In genomic region chr19:31863122-31863521, GRCh38 we compare ENCODE assay signal across 19 cellular contexts.
DNase-seq lines count a peak whose midpoint lies in the region; ATAC-seq, FAIRE-seq and TF ChIP-seq lines count a peak whose summit lies in the region.
"Had no signal": no experiment of that assay in that cellular context is flagged by ENCODE, and none has a peak within 500 bp of the region (broad histone marks: within the 10 kb centered on the region; RNA-seq: fewer than 3 reads in every experiment).

No MANE protein-coding gene starts in this region.

- in situ Hi-C loops in HepG2 (cut with HindIII; ENCODE audit: extremely low pct_ligation_motif_present, low pct_unique_long_range_greater_than_20kb) = no loop called here

- peaks cover 94% of the 10 kb centered on the region for H3K9me3 ChIP-seq in HepG2 (ENCODE audit: low read length)
- H3K9me3 ChIP-seq in right lobe of liver = no peaks in the 10 kb centered on the region

- H3K27ac ChIP-seq in HepG2 (ENCODE audit: extremely low read length, insufficient read depth, low read length) = no peak overlapping the region
- no peak overlapping the region for H3K27ac ChIP-seq in right lobe of liver
- H3K27ac ChIP-seq: C4-2B had no signal

- H3K4me3 ChIP-seq in HepG2 (replicated peaks in 1 of 3; ENCODE audit: insufficient read depth in 1 of 3, low read depth in 2 of 3, low read length in 3 of 3) (no peak overlapping the region), right lobe of liver (no peak overlapping the region), choroid plexus epithelial cell (ENCODE audit: low read depth, low read length) (no peak overlapping the region)
- H3K4me3 ChIP-seq: GM12878 had no signal

- H3K4me3 Mint-ChIP-seq in WTC11 = no peak overlapping the region
- H3K4me3 Mint-ChIP-seq: CD4-positive, alpha-beta T cell; IgD-negative memory B cell had no signal

- H3K4me1 Mint-ChIP-seq in WTC11 = no peaks in the 10 kb centered on the region
- H3K4me1 Mint-ChIP-seq: IgD-negative memory B cell had no signal

- peaks cover 67% of the 10 kb centered on the region for H3K9me3 Mint-ChIP-seq in WTC11

- no peak for DNase-seq in HepG2 (ENCODE audit: low spot score)
- DNase-seq in right lobe of liver = no peak
- DNase-seq in WTC11 (ENCODE audit: low spot score) = no peak
- peak; percentile 1 for DNase-seq in choroid plexus epithelial cell (ENCODE audit: low read depth)
- no peak for DNase-seq in putamen (ENCODE audit: low spot score)
- no peak for DNase-seq in stimulated activated CD4-positive, alpha-beta T cell treated with anti-CD3 and anti-CD28 coated beads, Interleukin-12 subunit alpha, Interleukin-12 subunit beta, amount 100 ng/mL, for 4 hours
- DNase-seq in DMS53 (lab: John Stamatoyannopoulos, UW) = no peak
- DNase-seq: ACHN; Calu3; CD4-positive, alpha-beta T cell; DND-41; EL; GOT3; H7 had no signal

- no peak for ATAC-seq in HepG2
- ATAC-seq in right lobe of liver = no peak
- ATAC-seq in WTC11 = no peak
- ATAC-seq: GM12878, HCT116 had no signal

- H3K36me3 Mint-ChIP-seq in WTC11 = peaks cover 32% of the 10 kb centered on the region
- H3K36me3 Mint-ChIP-seq: IgD-negative memory B cell had no signal

- no peak overlapping the region for H3K4me2 ChIP-seq in HepG2 (ENCODE audit: low read depth, low read length)

- H3K27me3 Mint-ChIP-seq in WTC11 (ENCODE audit: low read depth) = no peaks in the 10 kb centered on the region; the same call in 1 of the 2 replicates
- H3K27me3 Mint-ChIP-seq: CD4-positive, alpha-beta T cell; IgD-negative memory B cell had no signal

- H3K36me3 ChIP-seq in HepG2 (replicated peaks in 1 of 2; ENCODE audit: control insufficient read depth in 1 of 2, insufficient read depth in 2 of 2, low read length in 2 of 2) (no peaks in the 10 kb centered on the region), right lobe of liver (no peaks in the 10 kb centered on the region)

- POLR2A ChIA-PET in HepG2 (lab: Yijun Ruan, JAX) (no interaction called here), WTC11 (lab: Charles Lee) (no interaction called here)

- no TSS peak for BruUV-seq in HepG2 (replicated peaks; lab: Mats Ljungman, UMichigan)

- no peak overlapping the region for H3K9ac ChIP-seq in HepG2 (ENCODE audit: insufficient read depth, low read depth, low read length)

- TF ChIP-seq EP300 in HepG2 (IDR thresholded peaks at IDR 0.05; ENCODE audit: low read depth in 2 of 2, low read length in 2 of 2) (no peak), HepG2 (CRISPR knock-in tag; IDR thresholded peaks at IDR 0.05; ENCODE audit: borderline replicate concordance) (no peak)

- TF ChIP-seq RAD21 in HepG2 (CRISPR knock-in tag; IDR thresholded peaks at IDR 0.05) = no peak

- no peaks in the 10 kb centered on the region for H3K27me3 ChIP-seq in HepG2 (ENCODE audit: control insufficient read depth in 1 of 2, insufficient read depth in 2 of 2, low read length in 2 of 2)
- no peaks in the 10 kb centered on the region for H3K27me3 ChIP-seq in right lobe of liver

- TF ChIP-seq CTCF in HepG2 (CRISPR knock-in tag; IDR thresholded peaks at IDR 0.05) (no peak), right lobe of liver (IDR thresholded peaks at IDR 0.05) (no peak), WTC11 (IDR thresholded peaks at IDR 0.05) (no peak), choroid plexus epithelial cell (conservative IDR thresholded peaks at IDR 0.05; ENCODE audit: low read depth, low read length) (no peak)

- no peak overlapping the region for H2AFZ ChIP-seq in HepG2 (ENCODE audit: low read length)

- no peaks in the 10 kb centered on the region for H3K4me1 ChIP-seq in HepG2 (ENCODE audit: insufficient read depth, low read length)
- H3K4me1 ChIP-seq in right lobe of liver = no peaks in the 10 kb centered on the region

- no peaks in the 10 kb centered on the region for H4K20me1 ChIP-seq in HepG2 (ENCODE audit: insufficient read depth, low read length)

- no peak for FAIRE-seq in HepG2 (lab: Jason Lieb, UNC)
- FAIRE-seq: GM12878, HTR-8/SVneo had no signal

- H3K27ac Mint-ChIP-seq in WTC11 = no peak overlapping the region
- H3K27ac Mint-ChIP-seq: CD4-positive, alpha-beta T cell; IgD-negative memory B cell had no signal

- CTCF ChIA-PET in HepG2 (lab: Yijun Ruan, JAX; ENCODE audit: low intra/inter-chr PET ratio, low total read pairs) = no interaction called here
- CTCF ChIA-PET in WTC11 (lab: Charles Lee) = no interaction called here

- WGBS in HepG2 (ENCODE audit: low lambda C conversion rate) = under 1% methylated on average over 3 of the region's 3 CpGs
- 52% methylated on average over 3 of the region's 3 CpGs for WGBS in right lobe of liver (ENCODE audit: insufficient coverage, low coverage, low lambda C conversion rate, missing lambda C conversion rate)

- TF ChIP-seq POLR2A in HepG2 (IDR thresholded peaks at IDR 0.05; ENCODE audit: insufficient read depth in 1 of 2, low read depth in 2 of 2, low read length in 2 of 2) (no peak), right lobe of liver (IDR thresholded peaks at IDR 0.05) (no peak)

- intact Hi-C loops in HepG2 (cut with micrococcal nuclease; ENCODE audit: unreplicated experiment) (no loop called here), right lobe of liver (cut with DNase I) (no loop called here)

- H3K79me2 ChIP-seq in HepG2 (ENCODE audit: insufficient read depth, low read length) = no peaks in the 10 kb centered on the region

TF ChIP-seq in HepG2, 621 proteins besides CTCF, POLR2A, EP300 and RAD21:
- TF ChIP-seq ZNF317 (CRISPR knock-in tag; IDR thresholded peaks at IDR 0.05) = peak; percentile 98
- TF ChIP-seq KLF6 (CRISPR knock-in tag; IDR thresholded peaks at IDR 0.05) = no peak
TF ChIP-seq in HepG2: peak in this region for 1.

TF ChIP-seq in WTC11, 78 proteins besides CTCF, POLR2A, EP300 and RAD21:
- TF ChIP-seq ZNF317 (CRISPR knock-in tag; IDR thresholded peaks at IDR 0.05; ENCODE audit: borderline replicate concordance, low read depth) = peak; percentile 95
- no peak for TF ChIP-seq IRF2 (CRISPR knock-in tag; IDR thresholded peaks at IDR 0.05; ENCODE audit: borderline replicate concordance, low read depth)
TF ChIP-seq in WTC11: peak in this region for 1.

Comparison
In these comparisons a context has a peak if more than half of its experiments do, and no peak if none do; other contexts are left out.
1. Of the 50 proteins assayed by ChIP-seq in both HepG2 and WTC11: peak only in HepG2: none; only in WTC11: none; in both: ZNF317; in neither: 49.